In genomic region chr12:128796439-128797118, GRCh38 we compare ENCODE assay signal across 12 cellular contexts. TPM values are rescaled to one million over a fixed set of nuclear protein-coding genes. Genes with fewer than 3 reads are reported as not detected.
DNase-seq lines count a peak whose midpoint lies in the region; ATAC-seq and TF ChIP-seq lines count a peak whose summit lies in the region.
"Had no signal": no experiment of that assay in that cellular context is flagged by ENCODE, and none has a peak within 500 bp of the region (broad histone marks: within the 10 kb centered on the region; RNA-seq: fewer than 3 reads in every experiment).

No MANE protein-coding gene starts in this region.

- H3K27ac ChIP-seq in HUES48 (ENCODE audit: low read depth, low read length), result peak overlapping the region; percentile 83
- H3K27ac ChIP-seq in spleen, result peak overlapping the region; percentile 49 to 88 (median 79)
- H3K27ac ChIP-seq: foreskin keratinocyte had no signal

- no peak for TF ChIP-seq POLR2A in spleen (IDR thresholded peaks at IDR 0.05)

- no peak for TF ChIP-seq CTCF in spleen (IDR thresholded peaks at IDR 0.05 in 8 of 11, conservative IDR thresholded peaks at IDR 0.05 in 3 of 11)

- no peak overlapping the region for H3K9ac ChIP-seq in HUES48 (ENCODE audit: low read depth, low read length)

- WGBS in spleen, 5 donors, result 74 to 82% (median 81%) methylated on average over 17 to 19 of the region's 19 CpGs

- intact Hi-C loops in spleen (cut with DNase I; ENCODE audit: low total_unique reads), result no loop called here

- DNase-seq in activated CD8-positive, alpha-beta memory T cell treated with anti-CD3 and anti-CD28 coated beads for 24 hours, result peak; percentile 53
- no peak for DNase-seq in activated CD8-positive, alpha-beta memory T cell treated with anti-CD3 and anti-CD28 coated beads, Interleukin-2, amount 50 U/mL, for 48 hours
- peak; percentile 25 for DNase-seq in ecto neural progenitor cell (ENCODE audit: low spot score)
- DNase-seq in spleen, result no peak
- no peak for DNase-seq in UCSD-AML1 (lab: John Stamatoyannopoulos, UW; ENCODE audit: unreplicated experiment)
- no peak for DNase-seq in OCI-M2 (lab: John Stamatoyannopoulos, UW; ENCODE audit: unreplicated experiment)
- DNase-seq: 8988T, foreskin keratinocyte, NCI-H2081 treated with DMSO at 0.1 percent for 48 hours had no signal

- peaks cover 88% of the 10 kb centered on the region for H3K36me3 ChIP-seq in HUES48 (ENCODE audit: control insufficient read depth, insufficient read depth, low read length)
- peaks cover 4 to 100% (median 66%) of the 10 kb centered on the region in 6 donors for H3K36me3 ChIP-seq in spleen

- H3K9me3 ChIP-seq in HUES48 (ENCODE audit: control insufficient read depth, insufficient read depth, low read length), result no peaks in the 10 kb centered on the region
- H3K9me3 ChIP-seq in spleen, result no peaks in the 10 kb centered on the region

- H3K4me1 ChIP-seq in HUES48 (ENCODE audit: control insufficient read depth, insufficient read depth, low read length) (peaks cover 20% of the 10 kb centered on the region), spleen (peaks cover 28 to 87% (median 71%) of the 10 kb centered on the region in 6 donors)

- no peaks in the 10 kb centered on the region for H3K27me3 ChIP-seq in HUES48 (ENCODE audit: control insufficient read depth, insufficient read depth, low read length)
- no peaks in the 10 kb centered on the region for H3K27me3 ChIP-seq in spleen (replicated peaks in 1 of 7)
- H3K27me3 ChIP-seq: foreskin keratinocyte had no signal

- H3K4me3 ChIP-seq in HUES48 (ENCODE audit: low read depth, low read length) (no peak overlapping the region), spleen (peak overlapping the region in 1 of 8 donors; percentile 41)

- no peak for ATAC-seq in HG02852 (IDR thresholded peaks at IDR 0.05; ENCODE audit: unreplicated experiment)
- ATAC-seq: foreskin keratinocyte had no signal

RNA-seq across cellular contexts. Expression of gene SLC15A4, which starts 27.2 kb away (rescaled TPM):
- total RNA-seq in spleen, result 10 to 100 TPM; 37.8 to 92.4 (median 49.0) TPM
- 10 to 100 TPM; 19.0 to 22.7 (median 21.6) TPM for polyA plus RNA-seq in spleen

RNA-seq across cellular contexts. Expression of gene GLT1D1, which starts 56.7 kb away (rescaled TPM):
- total RNA-seq in spleen, result 10 to 100 TPM in 6 of 7 donors, 1 to 10 TPM in 1; 7.8 to 41.4 (median 21.3) TPM
- 1 to 10 TPM in 2 of 3 donors, under 1 TPM in 1; 0.41 to 3.2 (median 1.6) TPM for polyA plus RNA-seq in spleen
- total RNA-seq: dermis microvascular lymphatic vessel endothelial cell, foreskin keratinocyte had no signal
- polyA plus RNA-seq: foreskin keratinocyte had no signal

Comparison
In these comparisons a context has a peak if more than half of its experiments do, and no peak if none do; other contexts are left out.
1. DNase-seq: peak in activated CD8-positive, alpha-beta memory T cell treated with anti-CD3 and anti-CD28 coated beads for 24 hours (single experiment) and ecto neural progenitor cell (single experiment); none in activated CD8-positive, alpha-beta memory T cell treated with anti-CD3 and anti-CD28 coated beads, Interleukin-2, amount 50 U/mL, for 48 hours (single experiment), spleen (single experiment), UCSD-AML1 (single experiment) and OCI-M2 (single experiment).